In the genomic region with DNA sequence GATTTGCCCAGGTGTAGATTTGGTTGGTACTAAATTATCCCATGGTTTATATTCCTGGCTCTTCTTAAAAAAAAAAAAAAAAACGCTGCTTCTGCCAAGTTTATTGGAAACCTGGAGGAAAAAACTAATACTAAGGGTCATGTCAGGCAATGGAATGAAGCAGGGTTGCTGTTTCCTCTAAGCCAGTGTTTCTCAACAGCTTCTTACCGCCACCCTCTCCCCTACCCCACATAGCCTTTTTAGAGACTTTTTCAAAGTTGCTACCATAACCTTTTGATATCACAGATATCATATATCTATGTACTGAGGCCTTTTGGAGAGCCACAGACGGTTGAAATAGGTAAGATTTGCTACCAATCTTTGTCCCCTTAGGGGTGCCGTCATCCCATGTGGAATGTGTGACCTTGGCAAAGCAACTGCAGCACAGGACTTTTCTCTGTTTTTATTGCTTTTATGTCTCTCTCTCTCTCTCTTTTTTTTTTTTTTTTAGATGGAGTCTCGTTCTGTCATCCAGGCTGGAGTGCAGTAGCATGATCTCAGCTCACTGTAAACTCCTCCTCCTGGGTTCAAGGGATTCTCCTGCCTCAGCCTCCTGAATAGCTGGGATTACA, we compare ENCODE assay signal across 1 cellular context.
TF ChIP-seq lines count a peak whose summit lies in the region.

No MANE protein-coding gene starts in this region.

TF ChIP-seq in HepG2, 621 proteins besides CTCF, POLR2A, EP300 and RAD21:
- TF ChIP-seq ZNF572 (CRISPR knock-in tag; IDR thresholded peaks at IDR 0.05) (no peak), ZNF232 (CRISPR knock-in tag; IDR thresholded peaks at IDR 0.05; ENCODE audit: borderline replicate concordance) (no peak), TEAD3 (CRISPR knock-in tag; optimal IDR thresholded peaks at IDR 0.05; ENCODE audit: borderline replicate concordance) (peak; percentile 38)
- TF ChIP-seq, protein P1, sequence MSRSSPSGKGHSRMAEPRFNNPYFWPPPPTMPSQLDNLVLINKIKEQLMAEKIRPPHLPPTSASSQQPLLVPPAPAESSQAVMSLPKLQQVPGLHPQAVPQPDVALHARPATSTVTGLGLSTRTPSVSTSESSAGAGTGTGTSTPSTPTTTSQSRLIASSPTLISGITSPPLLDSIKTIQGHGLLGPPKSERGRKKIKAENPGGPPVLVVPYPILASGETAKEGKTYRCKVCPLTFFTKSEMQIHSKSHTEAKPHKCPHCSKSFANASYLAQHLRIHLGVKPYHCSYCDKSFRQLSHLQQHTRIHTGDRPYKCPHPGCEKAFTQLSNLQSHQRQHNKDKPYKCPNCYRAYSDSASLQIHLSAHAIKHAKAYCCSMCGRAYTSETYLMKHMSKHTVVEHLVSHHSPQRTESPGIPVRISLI (CRISPR knock-in tag; IDR thresholded peaks at IDR 0.05; ENCODE audit: borderline replicate concordance), result peak; percentile 59; the same call in 1 of the 2 replicates
- TF ChIP-seq, protein P2, sequence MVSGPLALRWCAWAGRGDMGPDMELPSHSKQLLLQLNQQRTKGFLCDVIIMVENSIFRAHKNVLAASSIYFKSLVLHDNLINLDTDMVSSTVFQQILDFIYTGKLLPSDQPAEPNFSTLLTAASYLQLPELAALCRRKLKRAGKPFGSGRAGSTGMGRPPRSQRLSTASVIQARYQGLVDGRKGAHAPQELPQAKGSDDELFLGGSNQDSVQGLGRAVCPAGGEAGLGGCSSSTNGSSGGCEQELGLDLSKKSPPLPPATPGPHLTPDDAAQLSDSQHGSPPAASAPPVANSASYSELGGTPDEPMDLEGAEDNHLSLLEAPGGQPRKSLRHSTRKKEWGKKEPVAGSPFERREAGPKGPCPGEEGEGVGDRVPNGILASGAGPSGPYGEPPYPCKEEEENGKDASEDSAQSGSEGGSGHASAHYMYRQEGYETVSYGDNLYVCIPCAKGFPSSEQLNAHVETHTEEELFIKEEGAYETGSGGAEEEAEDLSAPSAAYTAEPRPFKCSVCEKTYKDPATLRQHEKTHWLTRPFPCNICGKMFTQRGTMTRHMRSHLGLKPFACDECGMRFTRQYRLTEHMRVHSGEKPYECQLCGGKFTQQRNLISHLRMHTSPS (CRISPR knock-in tag; IDR thresholded peaks at IDR 0.05; ENCODE audit: low read depth), result no peak
